1 cellular context compared by ENCODE assay signal in the genomic region with DNA sequence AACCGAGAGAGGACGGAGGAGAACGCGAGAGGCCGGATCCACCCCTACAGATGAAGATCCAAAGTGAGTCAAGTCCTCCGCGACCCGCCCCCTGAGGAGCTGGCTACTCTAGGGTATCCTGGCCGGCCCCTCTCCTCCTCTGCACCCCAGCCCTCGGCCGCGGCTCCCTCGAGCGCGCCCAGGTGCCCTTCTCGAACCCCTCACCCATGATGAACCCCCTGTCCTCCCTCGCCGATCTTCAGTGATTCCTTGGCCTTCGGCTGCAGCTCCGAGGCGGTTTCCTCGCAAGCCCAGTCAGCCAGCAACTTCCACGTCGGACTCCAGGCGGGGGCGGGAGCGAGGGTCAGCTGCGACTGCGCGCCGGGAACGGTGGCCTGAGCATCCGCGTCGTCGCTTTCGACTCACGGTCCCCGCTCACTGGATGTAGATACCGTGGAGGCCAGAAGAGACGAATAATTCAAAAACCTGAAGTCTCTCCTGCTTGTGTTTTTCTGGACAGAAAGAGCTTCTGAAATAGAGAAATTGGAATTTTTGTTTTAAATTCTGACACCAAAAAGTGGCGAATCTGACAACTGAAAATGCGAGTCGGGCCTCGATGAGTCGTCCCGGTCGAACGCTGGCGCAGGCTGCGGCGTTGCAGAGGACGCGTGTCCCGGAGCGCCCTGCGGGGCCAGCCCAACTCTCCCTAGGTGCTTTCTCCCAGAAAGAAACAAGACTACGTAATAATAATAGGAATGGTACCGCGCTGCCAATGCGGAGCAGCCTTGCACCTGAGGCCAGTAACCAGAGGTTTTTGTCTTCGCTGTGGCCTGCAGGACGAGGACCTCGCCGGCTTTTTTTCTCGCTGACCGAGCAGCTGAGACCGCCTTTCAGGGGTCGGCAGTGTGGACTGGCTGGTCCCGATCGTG.
A peak's percentile ranks its signal among the peaks of the same experiment; 100 is the strongest.
TF ChIP-seq lines count a peak whose summit lies in the region.

A gene (minus strand): TSS at position 335 of the 908 bp plus-strand sequence. CDS start 127 bp downstream, at position 208.

TF ChIP-seq in GM12878, 131 proteins besides CTCF, POLR2A, EP300 and RAD21 (continued from another document and continues in another):
- TF ChIP-seq, protein P1, sequence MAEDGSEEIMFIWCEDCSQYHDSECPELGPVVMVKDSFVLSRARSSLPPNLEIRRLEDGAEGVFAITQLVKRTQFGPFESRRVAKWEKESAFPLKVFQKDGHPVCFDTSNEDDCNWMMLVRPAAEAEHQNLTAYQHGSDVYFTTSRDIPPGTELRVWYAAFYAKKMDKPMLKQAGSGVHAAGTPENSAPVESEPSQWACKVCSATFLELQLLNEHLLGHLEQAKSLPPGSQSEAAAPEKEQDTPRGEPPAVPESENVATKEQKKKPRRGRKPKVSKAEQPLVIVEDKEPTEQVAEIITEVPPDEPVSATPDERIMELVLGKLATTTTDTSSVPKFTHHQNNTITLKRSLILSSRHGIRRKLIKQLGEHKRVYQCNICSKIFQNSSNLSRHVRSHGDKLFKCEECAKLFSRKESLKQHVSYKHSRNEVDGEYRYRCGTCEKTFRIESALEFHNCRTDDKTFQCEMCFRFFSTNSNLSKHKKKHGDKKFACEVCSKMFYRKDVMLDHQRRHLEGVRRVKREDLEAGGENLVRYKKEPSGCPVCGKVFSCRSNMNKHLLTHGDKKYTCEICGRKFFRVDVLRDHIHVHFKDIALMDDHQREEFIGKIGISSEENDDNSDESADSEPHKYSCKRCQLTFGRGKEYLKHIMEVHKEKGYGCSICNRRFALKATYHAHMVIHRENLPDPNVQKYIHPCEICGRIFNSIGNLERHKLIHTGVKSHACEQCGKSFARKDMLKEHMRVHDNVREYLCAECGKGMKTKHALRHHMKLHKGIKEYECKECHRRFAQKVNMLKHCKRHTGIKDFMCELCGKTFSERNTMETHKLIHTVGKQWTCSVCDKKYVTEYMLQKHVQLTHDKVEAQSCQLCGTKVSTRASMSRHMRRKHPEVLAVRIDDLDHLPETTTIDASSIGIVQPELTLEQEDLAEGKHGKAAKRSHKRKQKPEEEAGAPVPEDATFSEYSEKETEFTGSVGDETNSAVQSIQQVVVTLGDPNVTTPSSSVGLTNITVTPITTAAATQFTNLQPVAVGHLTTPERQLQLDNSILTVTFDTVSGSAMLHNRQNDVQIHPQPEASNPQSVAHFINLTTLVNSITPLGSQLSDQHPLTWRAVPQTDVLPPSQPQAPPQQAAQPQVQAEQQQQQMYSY (CRISPR knock-in tag; IDR thresholded peaks at IDR 0.05) = no peak
- TF ChIP-seq, protein P2, sequence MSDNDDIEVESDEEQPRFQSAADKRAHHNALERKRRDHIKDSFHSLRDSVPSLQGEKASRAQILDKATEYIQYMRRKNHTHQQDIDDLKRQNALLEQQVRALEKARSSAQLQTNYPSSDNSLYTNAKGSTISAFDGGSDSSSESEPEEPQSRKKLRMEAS (IDR thresholded peaks at IDR 0.05; ENCODE audit: low read depth, low read length) = peak; percentile 81
- TF ChIP-seq, protein P3, sequence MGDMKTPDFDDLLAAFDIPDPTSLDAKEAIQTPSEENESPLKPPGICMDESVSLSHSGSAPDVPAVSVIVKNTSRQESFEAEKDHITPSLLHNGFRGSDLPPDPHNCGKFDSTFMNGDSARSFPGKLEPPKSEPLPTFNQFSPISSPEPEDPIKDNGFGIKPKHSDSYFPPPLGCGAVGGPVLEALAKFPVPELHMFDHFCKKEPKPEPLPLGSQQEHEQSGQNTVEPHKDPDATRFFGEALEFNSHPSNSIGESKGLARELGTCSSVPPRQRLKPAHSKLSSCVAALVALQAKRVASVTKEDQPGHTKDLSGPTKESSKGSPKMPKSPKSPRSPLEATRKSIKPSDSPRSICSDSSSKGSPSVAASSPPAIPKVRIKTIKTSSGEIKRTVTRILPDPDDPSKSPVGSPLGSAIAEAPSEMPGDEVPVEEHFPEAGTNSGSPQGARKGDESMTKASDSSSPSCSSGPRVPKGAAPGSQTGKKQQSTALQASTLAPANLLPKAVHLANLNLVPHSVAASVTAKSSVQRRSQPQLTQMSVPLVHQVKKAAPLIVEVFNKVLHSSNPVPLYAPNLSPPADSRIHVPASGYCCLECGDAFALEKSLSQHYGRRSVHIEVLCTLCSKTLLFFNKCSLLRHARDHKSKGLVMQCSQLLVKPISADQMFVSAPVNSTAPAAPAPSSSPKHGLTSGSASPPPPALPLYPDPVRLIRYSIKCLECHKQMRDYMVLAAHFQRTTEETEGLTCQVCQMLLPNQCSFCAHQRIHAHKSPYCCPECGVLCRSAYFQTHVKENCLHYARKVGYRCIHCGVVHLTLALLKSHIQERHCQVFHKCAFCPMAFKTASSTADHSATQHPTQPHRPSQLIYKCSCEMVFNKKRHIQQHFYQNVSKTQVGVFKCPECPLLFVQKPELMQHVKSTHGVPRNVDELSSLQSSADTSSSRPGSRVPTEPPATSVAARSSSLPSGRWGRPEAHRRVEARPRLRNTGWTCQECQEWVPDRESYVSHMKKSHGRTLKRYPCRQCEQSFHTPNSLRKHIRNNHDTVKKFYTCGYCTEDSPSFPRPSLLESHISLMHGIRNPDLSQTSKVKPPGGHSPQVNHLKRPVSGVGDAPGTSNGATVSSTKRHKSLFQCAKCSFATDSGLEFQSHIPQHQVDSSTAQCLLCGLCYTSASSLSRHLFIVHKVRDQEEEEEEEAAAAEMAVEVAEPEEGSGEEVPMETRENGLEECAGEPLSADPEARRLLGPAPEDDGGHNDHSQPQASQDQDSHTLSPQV (IDR thresholded peaks at IDR 0.05) = no peak
- TF ChIP-seq IKZF2 (IDR thresholded peaks at IDR 0.05) = peak; percentile 68; a peak in 3 of 4 replicates
- TF ChIP-seq EGR1 (IDR thresholded peaks at IDR 0.05; ENCODE audit: borderline replicate concordance in 1 of 2, low read depth in 2 of 2, low read length in 2 of 2) = peak; percentile 81 to 99
- TF ChIP-seq, protein P4, sequence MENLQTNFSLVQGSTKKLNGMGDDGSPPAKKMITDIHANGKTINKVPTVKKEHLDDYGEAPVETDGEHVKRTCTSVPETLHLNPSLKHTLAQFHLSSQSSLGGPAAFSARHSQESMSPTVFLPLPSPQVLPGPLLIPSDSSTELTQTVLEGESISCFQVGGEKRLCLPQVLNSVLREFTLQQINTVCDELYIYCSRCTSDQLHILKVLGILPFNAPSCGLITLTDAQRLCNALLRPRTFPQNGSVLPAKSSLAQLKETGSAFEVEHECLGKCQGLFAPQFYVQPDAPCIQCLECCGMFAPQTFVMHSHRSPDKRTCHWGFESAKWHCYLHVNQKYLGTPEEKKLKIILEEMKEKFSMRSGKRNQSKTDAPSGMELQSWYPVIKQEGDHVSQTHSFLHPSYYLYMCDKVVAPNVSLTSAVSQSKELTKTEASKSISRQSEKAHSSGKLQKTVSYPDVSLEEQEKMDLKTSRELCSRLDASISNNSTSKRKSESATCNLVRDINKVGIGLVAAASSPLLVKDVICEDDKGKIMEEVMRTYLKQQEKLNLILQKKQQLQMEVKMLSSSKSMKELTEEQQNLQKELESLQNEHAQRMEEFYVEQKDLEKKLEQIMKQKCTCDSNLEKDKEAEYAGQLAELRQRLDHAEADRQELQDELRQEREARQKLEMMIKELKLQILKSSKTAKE (IDR thresholded peaks at IDR 0.05; ENCODE audit: low read depth, poor library complexity, severe bottlenecking) = peak; percentile 92
- TF ChIP-seq TCF3 (IDR thresholded peaks at IDR 0.05; ENCODE audit: borderline replicate concordance, insufficient read depth, low read depth, low read length) = 0 out of 2 replicates have a peak, but pooled peaks have one; percentile 8
- no peak for TF ChIP-seq SMC3 (IDR thresholded peaks at IDR 0.05; ENCODE audit: borderline replicate concordance, low read length)
- no peak for TF ChIP-seq STAT1 (conservative IDR thresholded peaks at IDR 0.05)
- TF ChIP-seq, protein P5, sequence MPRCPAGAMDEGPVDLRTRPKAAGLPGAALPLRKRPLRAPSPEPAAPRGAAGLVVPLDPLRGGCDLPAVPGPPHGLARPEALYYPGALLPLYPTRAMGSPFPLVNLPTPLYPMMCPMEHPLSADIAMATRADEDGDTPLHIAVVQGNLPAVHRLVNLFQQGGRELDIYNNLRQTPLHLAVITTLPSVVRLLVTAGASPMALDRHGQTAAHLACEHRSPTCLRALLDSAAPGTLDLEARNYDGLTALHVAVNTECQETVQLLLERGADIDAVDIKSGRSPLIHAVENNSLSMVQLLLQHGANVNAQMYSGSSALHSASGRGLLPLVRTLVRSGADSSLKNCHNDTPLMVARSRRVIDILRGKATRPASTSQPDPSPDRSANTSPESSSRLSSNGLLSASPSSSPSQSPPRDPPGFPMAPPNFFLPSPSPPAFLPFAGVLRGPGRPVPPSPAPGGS (IDR thresholded peaks at IDR 0.05; ENCODE audit: borderline replicate concordance, insufficient read depth, low read depth, low read length, poor library complexity, severe bottlenecking) = no peak
- TF ChIP-seq ZBED1 (IDR thresholded peaks at IDR 0.05; ENCODE audit: borderline replicate concordance) = no peak
- no peak; the same call in 1 of the 2 replicates for TF ChIP-seq ESRRA (IDR thresholded peaks at IDR 0.05; ENCODE audit: low read length)
- TF ChIP-seq, protein P6, sequence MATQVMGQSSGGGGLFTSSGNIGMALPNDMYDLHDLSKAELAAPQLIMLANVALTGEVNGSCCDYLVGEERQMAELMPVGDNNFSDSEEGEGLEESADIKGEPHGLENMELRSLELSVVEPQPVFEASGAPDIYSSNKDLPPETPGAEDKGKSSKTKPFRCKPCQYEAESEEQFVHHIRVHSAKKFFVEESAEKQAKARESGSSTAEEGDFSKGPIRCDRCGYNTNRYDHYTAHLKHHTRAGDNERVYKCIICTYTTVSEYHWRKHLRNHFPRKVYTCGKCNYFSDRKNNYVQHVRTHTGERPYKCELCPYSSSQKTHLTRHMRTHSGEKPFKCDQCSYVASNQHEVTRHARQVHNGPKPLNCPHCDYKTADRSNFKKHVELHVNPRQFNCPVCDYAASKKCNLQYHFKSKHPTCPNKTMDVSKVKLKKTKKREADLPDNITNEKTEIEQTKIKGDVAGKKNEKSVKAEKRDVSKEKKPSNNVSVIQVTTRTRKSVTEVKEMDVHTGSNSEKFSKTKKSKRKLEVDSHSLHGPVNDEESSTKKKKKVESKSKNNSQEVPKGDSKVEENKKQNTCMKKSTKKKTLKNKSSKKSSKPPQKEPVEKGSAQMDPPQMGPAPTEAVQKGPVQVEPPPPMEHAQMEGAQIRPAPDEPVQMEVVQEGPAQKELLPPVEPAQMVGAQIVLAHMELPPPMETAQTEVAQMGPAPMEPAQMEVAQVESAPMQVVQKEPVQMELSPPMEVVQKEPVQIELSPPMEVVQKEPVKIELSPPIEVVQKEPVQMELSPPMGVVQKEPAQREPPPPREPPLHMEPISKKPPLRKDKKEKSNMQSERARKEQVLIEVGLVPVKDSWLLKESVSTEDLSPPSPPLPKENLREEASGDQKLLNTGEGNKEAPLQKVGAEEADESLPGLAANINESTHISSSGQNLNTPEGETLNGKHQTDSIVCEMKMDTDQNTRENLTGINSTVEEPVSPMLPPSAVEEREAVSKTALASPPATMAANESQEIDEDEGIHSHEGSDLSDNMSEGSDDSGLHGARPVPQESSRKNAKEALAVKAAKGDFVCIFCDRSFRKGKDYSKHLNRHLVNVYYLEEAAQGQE (IDR thresholded peaks at IDR 0.05; ENCODE audit: low read depth, low read length) = 0 out of 2 replicates have a peak, but pooled peaks have one; percentile 14
- TF ChIP-seq, protein P7, sequence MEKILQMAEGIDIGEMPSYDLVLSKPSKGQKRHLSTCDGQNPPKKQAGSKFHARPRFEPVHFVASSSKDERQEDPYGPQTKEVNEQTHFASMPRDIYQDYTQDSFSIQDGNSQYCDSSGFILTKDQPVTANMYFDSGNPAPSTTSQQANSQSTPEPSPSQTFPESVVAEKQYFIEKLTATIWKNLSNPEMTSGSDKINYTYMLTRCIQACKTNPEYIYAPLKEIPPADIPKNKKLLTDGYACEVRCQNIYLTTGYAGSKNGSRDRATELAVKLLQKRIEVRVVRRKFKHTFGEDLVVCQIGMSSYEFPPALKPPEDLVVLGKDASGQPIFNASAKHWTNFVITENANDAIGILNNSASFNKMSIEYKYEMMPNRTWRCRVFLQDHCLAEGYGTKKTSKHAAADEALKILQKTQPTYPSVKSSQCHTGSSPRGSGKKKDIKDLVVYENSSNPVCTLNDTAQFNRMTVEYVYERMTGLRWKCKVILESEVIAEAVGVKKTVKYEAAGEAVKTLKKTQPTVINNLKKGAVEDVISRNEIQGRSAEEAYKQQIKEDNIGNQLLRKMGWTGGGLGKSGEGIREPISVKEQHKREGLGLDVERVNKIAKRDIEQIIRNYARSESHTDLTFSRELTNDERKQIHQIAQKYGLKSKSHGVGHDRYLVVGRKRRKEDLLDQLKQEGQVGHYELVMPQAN (conservative IDR thresholded peaks at IDR 0.05) = peak; percentile 68; the same call in 1 of the 2 replicates
- TF ChIP-seq ZNF24 (IDR thresholded peaks at IDR 0.05) = no peak
- TF ChIP-seq PML (IDR thresholded peaks at IDR 0.05; ENCODE audit: low read length) = peak; percentile 61; the same call in 1 of the 2 replicates
- TF ChIP-seq SIX5 (IDR thresholded peaks at IDR 0.05; ENCODE audit: low read depth, low read length, severe bottlenecking) = peak; percentile 26
- TF ChIP-seq, protein P8, sequence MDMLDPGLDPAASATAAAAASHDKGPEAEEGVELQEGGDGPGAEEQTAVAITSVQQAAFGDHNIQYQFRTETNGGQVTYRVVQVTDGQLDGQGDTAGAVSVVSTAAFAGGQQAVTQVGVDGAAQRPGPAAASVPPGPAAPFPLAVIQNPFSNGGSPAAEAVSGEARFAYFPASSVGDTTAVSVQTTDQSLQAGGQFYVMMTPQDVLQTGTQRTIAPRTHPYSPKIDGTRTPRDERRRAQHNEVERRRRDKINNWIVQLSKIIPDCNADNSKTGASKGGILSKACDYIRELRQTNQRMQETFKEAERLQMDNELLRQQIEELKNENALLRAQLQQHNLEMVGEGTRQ (IDR thresholded peaks at IDR 0.05; ENCODE audit: borderline replicate concordance, low read depth, low read length) = no peak
- TF ChIP-seq, protein P9, sequence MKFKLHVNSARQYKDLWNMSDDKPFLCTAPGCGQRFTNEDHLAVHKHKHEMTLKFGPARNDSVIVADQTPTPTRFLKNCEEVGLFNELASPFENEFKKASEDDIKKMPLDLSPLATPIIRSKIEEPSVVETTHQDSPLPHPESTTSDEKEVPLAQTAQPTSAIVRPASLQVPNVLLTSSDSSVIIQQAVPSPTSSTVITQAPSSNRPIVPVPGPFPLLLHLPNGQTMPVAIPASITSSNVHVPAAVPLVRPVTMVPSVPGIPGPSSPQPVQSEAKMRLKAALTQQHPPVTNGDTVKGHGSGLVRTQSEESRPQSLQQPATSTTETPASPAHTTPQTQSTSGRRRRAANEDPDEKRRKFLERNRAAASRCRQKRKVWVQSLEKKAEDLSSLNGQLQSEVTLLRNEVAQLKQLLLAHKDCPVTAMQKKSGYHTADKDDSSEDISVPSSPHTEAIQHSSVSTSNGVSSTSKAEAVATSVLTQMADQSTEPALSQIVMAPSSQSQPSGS (IDR thresholded peaks at IDR 0.05; ENCODE audit: low read length) = no peak
- TF ChIP-seq ZSCAN29 (IDR thresholded peaks at IDR 0.05) = 0 out of 2 replicates have a peak, but pooled peaks have one; percentile 50
- TF ChIP-seq, protein P10, sequence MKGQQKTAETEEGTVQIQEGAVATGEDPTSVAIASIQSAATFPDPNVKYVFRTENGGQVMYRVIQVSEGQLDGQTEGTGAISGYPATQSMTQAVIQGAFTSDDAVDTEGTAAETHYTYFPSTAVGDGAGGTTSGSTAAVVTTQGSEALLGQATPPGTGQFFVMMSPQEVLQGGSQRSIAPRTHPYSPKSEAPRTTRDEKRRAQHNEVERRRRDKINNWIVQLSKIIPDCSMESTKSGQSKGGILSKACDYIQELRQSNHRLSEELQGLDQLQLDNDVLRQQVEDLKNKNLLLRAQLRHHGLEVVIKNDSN (IDR thresholded peaks at IDR 0.05; ENCODE audit: borderline replicate concordance, extremely low read length, insufficient read depth, low read depth, low read length) = no peak
- peak; percentile 28 for TF ChIP-seq RELA (IDR thresholded peaks at IDR 0.05; ENCODE audit: borderline replicate concordance, partially characterized antibody)
- peak; percentile 42 to 51; a peak in 2 of 4 replicates for TF ChIP-seq BHLHE40 (IDR thresholded peaks at IDR 0.05; ENCODE audit: borderline replicate concordance in 1 of 2, low read depth in 2 of 2, low read length in 1 of 2)
- no peak for TF ChIP-seq SUPT20H (IDR thresholded peaks at IDR 0.05; ENCODE audit: borderline replicate concordance, control insufficient read depth, low read depth, low read length)
